8 cellular contexts compared by ENCODE assay signal in genomic region chr22:24259459-24259858, GRCh38. TPM values are rescaled to one million over a fixed set of nuclear protein-coding genes. Genes with fewer than 3 reads are reported as not detected.
DNase-seq lines count a peak whose midpoint lies in the region; TF ChIP-seq lines count a peak whose summit lies in the region.
"Not testable (repeated sequence)": the region's sequence is repeated elsewhere in the genome, so short reads cannot be mapped to it uniquely, and the experiment has no call there.

No MANE protein-coding gene starts in this region.

- H3K27ac ChIP-seq in colonic mucosa: not testable (repeated sequence)

- H3K36me3 Mint-ChIP-seq in type B pancreatic cell: not testable (repeated sequence)

- not testable (repeated sequence) for H3K9me3 ChIP-seq in colonic mucosa; skeletal muscle satellite cell (replicated peaks; ENCODE audit: low read length)

- H3K36me3 ChIP-seq in colonic mucosa; kidney epithelial cell (ENCODE audit: control insufficient read depth, insufficient read depth, low read length); skeletal muscle satellite cell (ENCODE audit: insufficient read depth, low read length): not testable (repeated sequence)

- not testable (repeated sequence) for H3K9me3 Mint-ChIP-seq in type B pancreatic cell

- H3K27ac Mint-ChIP-seq in type B pancreatic cell: not testable (repeated sequence)

- not testable (repeated sequence) for H3K4me3 Mint-ChIP-seq in type B pancreatic cell

- intact Hi-C loops in colonic mucosa (cut with DNase I): not testable (repeated sequence)

- TF ChIP-seq CTCF in GM10266 (IDR thresholded peaks at IDR 0.05; ENCODE audit: control insufficient read depth, insufficient read depth, low read depth, missing control alignments) (peak; percentile 66), kidney epithelial cell (IDR thresholded peaks at IDR 0.05; ENCODE audit: insufficient read depth, low read length, poor library complexity, severe bottlenecking) (peak; percentile 43), type B pancreatic cell (conservative IDR thresholded peaks at IDR 0.05) (peak; percentile 74)
- TF ChIP-seq CTCF in colonic mucosa (IDR thresholded peaks at IDR 0.05): not testable (repeated sequence)

- H3K4me1 ChIP-seq in colonic mucosa; skeletal muscle satellite cell (ENCODE audit: control insufficient read depth, insufficient read depth, low read length): not testable (repeated sequence)

- H3K4me1 Mint-ChIP-seq in type B pancreatic cell (ENCODE audit: unreplicated experiment): not testable (repeated sequence)

- H3K9ac ChIP-seq in colonic mucosa (ENCODE audit: low read depth in 2 of 2, low read length in 2 of 2); skeletal muscle satellite cell (ENCODE audit: low read depth, low read length): not testable (repeated sequence)

- H3K27me3 Mint-ChIP-seq in type B pancreatic cell: not testable (repeated sequence)

- H3K27me3 ChIP-seq in colonic mucosa; kidney epithelial cell (ENCODE audit: control insufficient read depth, insufficient read depth, low read length); skeletal muscle satellite cell (ENCODE audit: control insufficient read depth, insufficient read depth, low read length): not testable (repeated sequence)

- peak; percentile 63 for DNase-seq in GM10266 (ENCODE audit: extremely low spot score)
- DNase-seq in NCI-H1417 (lab: John Stamatoyannopoulos, UW): peak in 2 of 3 experiments; percentile 6 to 55
- peak; percentile 42 for DNase-seq in SIG-M5 treated with dmso at 0.1 percent for 504 hours (lab: John Stamatoyannopoulos, UW; ENCODE audit: unreplicated experiment)
- DNase-seq in activated CD8-positive, alpha-beta memory T cell treated with anti-CD3 and anti-CD28 coated beads, Interleukin-2, amount 50 U/mL, for 4 hours: peak; percentile 63
- DNase-seq in colonic mucosa: peak; percentile 85
- DNase-seq in kidney epithelial cell (ENCODE audit: low read depth); type B pancreatic cell (ENCODE audit: extremely low spot score, unreplicated experiment): not testable (repeated sequence)

- H3K4me2 ChIP-seq in skeletal muscle satellite cell (ENCODE audit: low read length): peak overlapping the region; percentile 37

- H3K4me3 ChIP-seq in colonic mucosa; kidney epithelial cell (ENCODE audit: low read depth, low read length); skeletal muscle satellite cell (ENCODE audit: low read length): not testable (repeated sequence)

RNA-seq across cellular contexts. Expression of gene SPECC1L, which starts 11.2 kb away (rescaled TPM):
- 10 to 100 TPM; 45.3 to 55.3 TPM for total RNA-seq in colonic mucosa
- total RNA-seq in kidney epithelial cell: 29.9 and 33.5 TPM in 2 replicates
- total RNA-seq in skeletal muscle satellite cell (2012; rRNA removed): 23.2 and 27.6 TPM in 2 replicates
- 68.7 and 89.0 TPM in 2 replicates for total RNA-seq in type B pancreatic cell (ENCODE audit: low replicate concordance)

RNA-seq across cellular contexts. Expression of gene GGT5, which starts 14.6 kb away (rescaled TPM):
- 1 to 10 TPM; 2.6 to 3.7 TPM for total RNA-seq in colonic mucosa
- total RNA-seq in kidney epithelial cell: 4.2 and 5.9 TPM in 2 replicates
- 21.5 and 30.1 TPM in 2 replicates for total RNA-seq in skeletal muscle satellite cell (2012; rRNA removed)
- 0.14 and 0.80 TPM in 2 replicates for total RNA-seq in type B pancreatic cell (ENCODE audit: low replicate concordance)
